8 cellular contexts compared by ENCODE assay signal in genomic region chr5:89067362-89067761, GRCh38.
"Had no signal": no experiment of that assay in that cellular context is flagged by ENCODE, and none has a peak within 500 bp of the region (broad histone marks: within the 10 kb centered on the region; RNA-seq: fewer than 3 reads in every experiment).

No MANE protein-coding gene starts in this region.

- H3K27me3 Mint-ChIP-seq: IgD-negative memory B cell had no signal

- H3K4me2 ChIP-seq: KMS-11 had no signal

- H3K27ac ChIP-seq: HL-60, KMS-11 had no signal

- ATAC-seq: HepG2 had no signal

- H3K9me3 Mint-ChIP-seq: IgD-negative memory B cell had no signal

- H3K4me3 Mint-ChIP-seq: IgD-negative memory B cell had no signal

- DNase-seq: IMR-90, KBM-7, KG1 had no signal

- H3K9ac ChIP-seq: KMS-11 had no signal

- FAIRE-seq: HepG2, HTR-8/SVneo had no signal
